1 cellular context compared by ENCODE assay signal in genomic region chr2:20072436-20073158, GRCh38.
TF ChIP-seq lines count a peak whose summit lies in the region.

No MANE protein-coding gene starts in this region.

TF ChIP-seq in GM23338, 12 proteins besides CTCF, POLR2A, EP300 and RAD21:
- TF ChIP-seq, protein P1, sequence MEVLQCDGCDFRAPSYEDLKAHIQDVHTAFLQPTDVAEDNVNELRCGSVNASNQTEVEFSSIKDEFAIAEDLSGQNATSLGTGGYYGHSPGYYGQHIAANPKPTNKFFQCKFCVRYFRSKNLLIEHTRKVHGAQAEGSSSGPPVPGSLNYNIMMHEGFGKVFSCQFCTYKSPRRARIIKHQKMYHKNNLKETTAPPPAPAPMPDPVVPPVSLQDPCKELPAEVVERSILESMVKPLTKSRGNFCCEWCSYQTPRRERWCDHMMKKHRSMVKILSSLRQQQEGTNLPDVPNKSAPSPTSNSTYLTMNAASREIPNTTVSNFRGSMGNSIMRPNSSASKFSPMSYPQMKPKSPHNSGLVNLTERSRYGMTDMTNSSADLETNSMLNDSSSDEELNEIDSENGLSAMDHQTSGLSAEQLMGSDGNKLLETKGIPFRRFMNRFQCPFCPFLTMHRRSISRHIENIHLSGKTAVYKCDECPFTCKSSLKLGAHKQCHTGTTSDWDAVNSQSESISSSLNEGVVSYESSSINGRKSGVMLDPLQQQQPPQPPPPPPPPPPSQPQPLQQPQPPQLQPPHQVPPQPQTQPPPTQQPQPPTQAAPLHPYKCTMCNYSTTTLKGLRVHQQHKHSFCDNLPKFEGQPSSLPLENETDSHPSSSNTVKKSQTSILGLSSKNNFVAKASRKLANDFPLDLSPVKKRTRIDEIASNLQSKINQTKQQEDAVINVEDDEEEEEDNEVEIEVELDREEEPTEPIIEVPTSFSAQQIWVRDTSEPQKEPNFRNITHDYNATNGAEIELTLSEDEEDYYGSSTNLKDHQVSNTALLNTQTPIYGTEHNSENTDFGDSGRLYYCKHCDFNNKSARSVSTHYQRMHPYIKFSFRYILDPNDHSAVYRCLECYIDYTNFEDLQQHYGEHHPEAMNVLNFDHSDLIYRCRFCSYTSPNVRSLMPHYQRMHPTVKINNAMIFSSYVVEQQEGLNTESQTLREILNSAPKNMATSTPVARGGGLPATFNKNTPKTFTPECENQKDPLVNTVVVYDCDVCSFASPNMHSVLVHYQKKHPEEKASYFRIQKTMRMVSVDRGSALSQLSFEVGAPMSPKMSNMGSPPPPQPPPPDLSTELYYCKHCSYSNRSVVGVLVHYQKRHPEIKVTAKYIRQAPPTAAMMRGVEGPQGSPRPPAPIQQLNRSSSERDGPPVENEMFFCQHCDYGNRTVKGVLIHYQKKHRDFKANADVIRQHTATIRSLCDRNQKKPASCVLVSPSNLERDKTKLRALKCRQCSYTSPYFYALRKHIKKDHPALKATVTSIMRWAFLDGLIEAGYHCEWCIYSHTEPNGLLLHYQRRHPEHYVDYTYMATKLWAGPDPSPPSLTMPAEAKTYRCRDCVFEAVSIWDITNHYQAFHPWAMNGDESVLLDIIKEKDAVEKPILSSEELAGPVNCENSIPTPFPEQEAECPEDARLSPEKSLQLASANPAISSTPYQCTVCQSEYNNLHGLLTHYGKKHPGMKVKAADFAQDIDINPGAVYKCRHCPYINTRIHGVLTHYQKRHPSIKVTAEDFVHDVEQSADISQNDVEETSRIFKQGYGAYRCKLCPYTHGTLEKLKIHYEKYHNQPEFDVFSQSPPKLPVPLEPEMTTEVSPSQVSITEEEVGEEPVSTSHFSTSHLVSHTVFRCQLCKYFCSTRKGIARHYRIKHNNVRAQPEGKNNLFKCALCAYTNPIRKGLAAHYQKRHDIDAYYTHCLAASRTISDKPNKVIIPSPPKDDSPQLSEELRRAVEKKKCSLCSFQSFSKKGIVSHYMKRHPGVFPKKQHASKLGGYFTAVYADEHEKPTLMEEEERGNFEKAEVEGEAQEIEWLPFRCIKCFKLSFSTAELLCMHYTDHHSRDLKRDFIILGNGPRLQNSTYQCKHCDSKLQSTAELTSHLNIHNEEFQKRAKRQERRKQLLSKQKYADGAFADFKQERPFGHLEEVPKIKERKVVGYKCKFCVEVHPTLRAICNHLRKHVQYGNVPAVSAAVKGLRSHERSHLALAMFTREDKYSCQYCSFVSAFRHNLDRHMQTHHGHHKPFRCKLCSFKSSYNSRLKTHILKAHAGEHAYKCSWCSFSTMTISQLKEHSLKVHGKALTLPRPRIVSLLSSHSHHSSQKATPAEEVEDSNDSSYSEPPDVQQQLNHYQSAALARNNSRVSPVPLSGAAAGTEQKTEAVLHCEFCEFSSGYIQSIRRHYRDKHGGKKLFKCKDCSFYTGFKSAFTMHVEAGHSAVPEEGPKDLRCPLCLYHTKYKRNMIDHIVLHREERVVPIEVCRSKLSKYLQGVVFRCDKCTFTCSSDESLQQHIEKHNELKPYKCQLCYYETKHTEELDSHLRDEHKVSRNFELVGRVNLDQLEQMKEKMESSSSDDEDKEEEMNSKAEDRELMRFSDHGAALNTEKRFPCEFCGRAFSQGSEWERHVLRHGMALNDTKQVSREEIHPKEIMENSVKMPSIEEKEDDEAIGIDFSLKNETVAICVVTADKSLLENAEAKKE (CRISPR knock-in tag; IDR thresholded peaks at IDR 0.05), result no peak
- TF ChIP-seq REST (IDR thresholded peaks at IDR 0.05; ENCODE audit: unreplicated experiment), result no peak
- no peak for TF ChIP-seq ETS1 (IDR thresholded peaks at IDR 0.05)
- TF ChIP-seq JUNB (IDR thresholded peaks at IDR 0.05; ENCODE audit: unreplicated experiment), result no peak
- no peak for TF ChIP-seq EZH2 (IDR thresholded peaks at IDR 0.05; ENCODE audit: low read depth, unreplicated experiment)
- no peak for TF ChIP-seq CREB1 (CRISPR knock-in tag; IDR thresholded peaks at IDR 0.05; ENCODE audit: low read depth)
- TF ChIP-seq ZNF331 (CRISPR knock-in tag; IDR thresholded peaks at IDR 0.05; ENCODE audit: low read depth), result no peak
- no peak for TF ChIP-seq NANOG (IDR thresholded peaks at IDR 0.05; ENCODE audit: borderline replicate concordance)
- no peak for TF ChIP-seq STAT1 (IDR thresholded peaks at IDR 0.05; ENCODE audit: unreplicated experiment)
- no peak for TF ChIP-seq EZH2phosphoT487 (IDR thresholded peaks at IDR 0.05; ENCODE audit: unreplicated experiment)
- TF ChIP-seq ZNF114 (CRISPR knock-in tag; IDR thresholded peaks at IDR 0.05), result no peak
- TF ChIP-seq POLR2AphosphoS5 (IDR thresholded peaks at IDR 0.05; ENCODE audit: low read depth), result no peak
